8 cellular contexts compared by ENCODE assay signal in the genomic region with DNA sequence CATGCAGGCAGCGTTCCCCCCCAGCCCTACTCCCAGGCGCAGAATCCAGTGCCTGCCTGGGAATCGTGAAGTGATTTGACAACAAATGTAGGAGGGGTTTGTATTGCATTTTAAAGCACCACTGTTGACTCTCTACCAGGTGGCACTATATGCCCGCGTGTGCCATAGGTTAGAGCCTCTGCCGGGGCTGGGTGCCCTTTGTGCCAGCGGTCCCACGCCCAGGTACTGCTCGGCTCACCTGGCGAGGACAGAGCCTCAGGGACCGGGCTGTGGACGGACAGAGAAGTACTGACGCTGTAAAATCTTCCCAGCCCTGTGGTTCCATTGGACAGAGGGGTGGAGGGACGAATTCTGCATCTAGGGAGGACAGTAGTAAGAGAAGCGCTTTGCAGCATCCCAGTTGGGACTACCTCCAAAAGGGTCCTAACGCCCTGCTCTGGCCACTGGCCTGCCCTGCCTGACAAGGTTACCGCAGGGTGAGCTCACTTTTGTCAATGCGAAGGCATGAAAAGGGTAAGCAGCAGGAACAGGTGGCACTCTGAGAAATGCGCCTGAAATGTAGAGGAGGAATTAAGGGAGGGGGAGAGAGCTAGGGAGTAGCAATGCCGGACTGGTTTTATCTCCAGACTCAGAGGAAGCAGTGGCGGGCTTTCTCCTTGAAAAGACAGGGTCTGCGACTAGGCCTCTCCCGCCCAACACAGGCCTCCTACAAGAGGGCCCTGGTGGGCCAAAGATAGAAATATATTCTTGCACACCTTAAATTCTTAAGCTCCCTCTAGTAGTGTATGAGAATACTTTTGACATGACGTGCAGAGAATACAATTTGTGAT. TPM values are rescaled to one million over a fixed set of nuclear protein-coding genes. Genes with fewer than 3 reads are reported as not detected.
DNase-seq lines count a peak whose midpoint lies in the region; ATAC-seq and TF ChIP-seq lines count a peak whose summit lies in the region.
"Had no signal": no experiment of that assay in that cellular context is flagged by ENCODE, and none has a peak within 500 bp of the region (broad histone marks: within the 10 kb centered on the region; RNA-seq: fewer than 3 reads in every experiment).

No MANE protein-coding gene starts in this region.

- H3K27me3 ChIP-seq in breast epithelium: no peaks in the 10 kb centered on the region
- no peaks in the 10 kb centered on the region for H3K27me3 ChIP-seq in lung (ENCODE audit: control insufficient read depth, insufficient read depth)
- no peaks in the 10 kb centered on the region for H3K27me3 ChIP-seq in thyroid gland

- intact Hi-C loops in breast epithelium (cut with DNase I; ENCODE audit: low total_unique reads): no loop called here
- intact Hi-C loops in thyroid gland (cut with DNase I): loop anchor here (5.0 kb wide), 1 partner anchor 142 kb away; no protein-coding TSS in a partner anchor

- H3K9me3 ChIP-seq in breast epithelium (no peaks in the 10 kb centered on the region), lung (ENCODE audit: control insufficient read depth in 2 of 2, insufficient read depth in 1 of 2, low read length in 1 of 2) (no peaks in the 10 kb centered on the region), thyroid gland (no peaks in the 10 kb centered on the region)

- peak; percentile 66 for ATAC-seq in lung (ENCODE audit: insufficient read depth, low FRiP score)

- DNase-seq in H4 (ENCODE audit: low spot score): peak; percentile 67
- peak; percentile 88 for DNase-seq in NCI-H2171 treated with DMSO at 0.1 percent for 48 hours (lab: John Stamatoyannopoulos, UW)
- DNase-seq in breast epithelium (ENCODE audit: low spot score in 2 of 2): no peak
- no peak for DNase-seq in lung (ENCODE audit: low spot score)
- peak in 1 of 2 donors; percentile 55 for DNase-seq in thyroid gland
- no peak for DNase-seq in kidney glomerular epithelial cell (lab: John Stamatoyannopoulos, UW)
- no peak for DNase-seq in activated effector memory CD4-positive, alpha-beta T cell treated with Interleukin-2 at 50 U/mL for 16 hours

- peak overlapping the region; percentile 77 to 92 for H3K27ac ChIP-seq in breast epithelium
- H3K27ac ChIP-seq in lung (ENCODE audit: low read depth in 1 of 2, low read length in 1 of 2): peak overlapping the region in 1 of 2 donors; percentile 70
- peak overlapping the region; percentile 85 to 96 (median 93) for H3K27ac ChIP-seq in thyroid gland

- 36 to 40% methylated on average over 24 of the region's 24 CpGs for WGBS in lung, 2 donors
- WGBS in thyroid gland, 2 donors: 24 to 39% methylated on average over 20 to 23 of the region's 24 CpGs

- TF ChIP-seq CTCF in breast epithelium (IDR thresholded peaks at IDR 0.05) (no peak), lung (IDR thresholded peaks at IDR 0.05; ENCODE audit: control extremely low read depth, extremely low read depth) (no peak), thyroid gland (IDR thresholded peaks at IDR 0.05) (peak in 2 of 6 experiments; percentile 0 to 15)

- H3K4me1 ChIP-seq in breast epithelium (no peaks in the 10 kb centered on the region), lung (ENCODE audit: control insufficient read depth in 2 of 2, insufficient read depth in 2 of 2, low read length in 2 of 2) (peaks cover 0 to 5% of the 10 kb centered on the region in 2 donors), thyroid gland (peaks cover 4 to 7% of the 10 kb centered on the region in 2 donors)

- H3K4me3 ChIP-seq in breast epithelium: peak overlapping the region; percentile 76 to 92 (median 83)
- H3K4me3 ChIP-seq in lung: peak overlapping the region; percentile 4
- peak overlapping the region; percentile 32 to 77 (median 36) for H3K4me3 ChIP-seq in thyroid gland (replicated peaks in 1 of 3)

- H3K36me3 ChIP-seq in breast epithelium (no peaks in the 10 kb centered on the region), lung (ENCODE audit: control insufficient read depth in 2 of 2, insufficient read depth in 2 of 2, low read length in 2 of 2) (no peaks in the 10 kb centered on the region), thyroid gland (no peaks in the 10 kb centered on the region)

- TF ChIP-seq POLR2A in breast epithelium (IDR thresholded peaks at IDR 0.05) (no peak), thyroid gland (IDR thresholded peaks at IDR 0.05) (no peak)

RNA-seq across cellular contexts. Expression of a gene that starts 0.9 kb away (rescaled TPM):
- total RNA-seq in H4 (2014; rRNA removed; shearing (Covaris generic)): 28.0 and 33.2 TPM in 2 replicates
- total RNA-seq in breast epithelium: 10 to 100 TPM; 10.2 to 79.4 (median 16.0) TPM
- total RNA-seq in lung: 10 to 100 TPM; 11.5 to 33.4 TPM
- 1 to 10 TPM; 1.1 to 1.5 TPM for polyA plus RNA-seq in lung
- total RNA-seq in thyroid gland: 100 to 1,000 TPM in 1 of 4 donors, 10 to 100 TPM in 3; 34.4 to 128 (median 67.9) TPM
- total RNA-seq: T-helper 2 cell treated with Interferon-gamma antibody and Interleukin-4, amounts not matched to agents 100 ng/mL and 5 ng/mL, for 36 hours had no signal

Comparison
In these comparisons a context has a peak if more than half of its experiments do, and no peak if none do; other contexts are left out.
1. DNase-seq: peak in H4 (single experiment) and NCI-H2171 treated with DMSO at 0.1 percent for 48 hours (single experiment); none in breast epithelium (0 of 2), lung (single experiment), kidney glomerular epithelial cell (single experiment) and activated effector memory CD4-positive, alpha-beta T cell treated with Interleukin-2 at 50 U/mL for 16 hours (single experiment).
2. H3K4me3 ChIP-seq: peak in every context shown above with its lines; median percentile 83 in breast epithelium; 36 in thyroid gland; 4 in lung.